ENCODE assay signal across 18 cellular contexts in the genomic region with DNA sequence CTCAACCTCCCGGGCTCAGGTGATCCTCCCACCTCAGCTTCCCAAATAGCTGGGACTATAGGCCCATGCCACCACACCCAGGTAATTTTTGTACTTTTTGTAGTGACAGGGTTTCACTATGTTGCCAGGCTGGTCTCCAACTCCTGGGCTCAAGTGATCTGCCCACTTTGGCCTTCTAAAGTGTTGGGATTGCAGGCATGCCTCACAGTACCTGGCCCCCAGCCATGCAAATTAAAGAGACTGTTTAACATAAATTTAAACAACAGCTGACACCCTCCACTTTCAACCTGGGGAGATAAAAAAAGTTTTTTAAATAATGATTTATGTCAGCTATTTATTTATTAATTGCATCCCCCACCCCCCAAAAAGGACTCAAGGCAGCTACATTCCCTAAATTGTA.
"Had no signal": no experiment of that assay in that cellular context is flagged by ENCODE, and none has a peak within 500 bp of the region (broad histone marks: within the 10 kb centered on the region; RNA-seq: fewer than 3 reads in every experiment).

No MANE protein-coding gene starts in this region.

- H3K27me3 ChIP-seq: esophagus muscularis mucosa, foreskin keratinocyte, gastroesophageal sphincter, heart left ventricle, left lung had no signal

- H3K27ac ChIP-seq: coronary artery, dorsolateral prefrontal cortex, esophagus muscularis mucosa, foreskin keratinocyte, gastroesophageal sphincter, heart left ventricle, hepatocyte, left lung, lower lobe of right lung had no signal

- DNase-seq: dermis blood vessel endothelial cell; dorsolateral prefrontal cortex; effector CD4-positive, alpha-beta T cell; effector memory CD4-positive, alpha-beta T cell; foreskin keratinocyte; heart left ventricle; hypothalamus; left cardiac atrium; left lung; left ventricle myocardium superior; lower lobe of right lung; mesendoderm; midbrain; naive thymus-derived CD4-positive, alpha-beta T cell had no signal

- H3K9me3 ChIP-seq: esophagus muscularis mucosa, gastroesophageal sphincter, heart left ventricle, left lung, lower lobe of right lung had no signal

- H3K36me3 ChIP-seq: esophagus muscularis mucosa, gastroesophageal sphincter, heart left ventricle, left lung, lower lobe of right lung had no signal

- ATAC-seq: foreskin keratinocyte; gastroesophageal sphincter; heart left ventricle; left cardiac atrium; left lung; left ventricle myocardium superior; lower lobe of right lung; naive thymus-derived CD4-positive, alpha-beta T cell had no signal

- H3K4me3 ChIP-seq: coronary artery, dorsolateral prefrontal cortex, esophagus muscularis mucosa, gastroesophageal sphincter, heart left ventricle, hepatocyte, left lung, lower lobe of right lung had no signal

- H3K4me1 ChIP-seq: esophagus muscularis mucosa, foreskin keratinocyte, gastroesophageal sphincter, heart left ventricle, left lung, lower lobe of right lung had no signal
